ENCODE assay signal across 2 cellular contexts in the genomic region with DNA sequence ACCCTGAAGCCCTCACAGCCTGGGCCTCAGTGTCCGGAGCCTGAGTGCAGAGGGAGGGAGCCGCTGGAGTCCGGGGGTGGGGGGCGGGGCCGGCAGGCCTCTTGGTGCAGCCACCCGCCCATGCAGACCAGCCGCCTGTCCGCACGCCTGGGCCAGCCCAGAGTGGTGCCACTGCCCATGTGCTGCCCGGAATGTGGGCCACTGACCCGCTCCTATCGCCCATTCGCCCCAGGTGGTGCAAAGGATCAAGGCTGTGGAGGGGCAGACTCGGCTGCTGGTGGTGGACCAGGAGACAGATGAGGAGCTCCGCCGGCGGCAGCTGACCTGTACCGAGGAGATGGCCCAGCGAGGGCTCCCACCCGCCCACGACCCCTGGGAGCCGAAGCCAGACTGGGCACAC.
TF ChIP-seq lines count a peak whose summit lies in the region.

No MANE protein-coding gene starts in this region.

TF ChIP-seq in K562, 482 proteins besides CTCF, POLR2A, EP300 and RAD21:
- TF ChIP-seq, protein P1, sequence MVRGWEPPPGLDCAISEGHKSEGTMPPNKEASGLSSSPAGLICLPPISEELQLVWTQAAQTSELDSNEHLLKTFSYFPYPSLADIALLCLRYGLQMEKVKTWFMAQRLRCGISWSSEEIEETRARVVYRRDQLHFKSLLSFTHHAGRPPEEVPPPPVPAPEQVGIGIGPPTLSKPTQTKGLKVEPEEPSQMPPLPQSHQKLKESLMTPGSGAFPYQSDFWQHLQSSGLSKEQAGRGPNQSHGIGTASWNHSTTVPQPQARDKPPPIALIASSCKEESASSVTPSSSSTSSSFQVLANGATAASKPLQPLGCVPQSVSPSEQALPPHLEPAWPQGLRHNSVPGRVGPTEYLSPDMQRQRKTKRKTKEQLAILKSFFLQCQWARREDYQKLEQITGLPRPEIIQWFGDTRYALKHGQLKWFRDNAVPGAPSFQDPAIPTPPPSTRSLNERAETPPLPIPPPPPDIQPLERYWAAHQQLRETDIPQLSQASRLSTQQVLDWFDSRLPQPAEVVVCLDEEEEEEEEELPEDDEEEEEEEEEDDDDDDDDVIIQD (CRISPR knock-in tag; IDR thresholded peaks at IDR 0.05), result no peak
- TF ChIP-seq EGR1 (conservative IDR thresholded peaks at IDR 0.05), result peak; percentile 67

TF ChIP-seq in GM12891, 5 proteins besides CTCF, POLR2A, EP300 and RAD21:
- no peak for TF ChIP-seq TAF1 (IDR thresholded peaks at IDR 0.05; ENCODE audit: low read depth, low read length)
- no peak for TF ChIP-seq POLR2AphosphoS5 (IDR thresholded peaks at IDR 0.05; ENCODE audit: low read depth, low read length)
- no peak for TF ChIP-seq SPI1 (IDR thresholded peaks at IDR 0.05; ENCODE audit: low read depth, low read length)
- TF ChIP-seq PAX5 (IDR thresholded peaks at IDR 0.05; ENCODE audit: insufficient read depth, low read length, severe bottlenecking), result no peak
- TF ChIP-seq POU2F2 (IDR thresholded peaks at IDR 0.05; ENCODE audit: low read depth, low read length), result no peak
